In genomic region chr2:118812530-118812929, GRCh38 we compare ENCODE assay signal across 26 cellular contexts. TPM values are rescaled to one million over a fixed set of nuclear protein-coding genes. Genes with fewer than 3 reads are reported as not detected.
"Had no signal": no experiment of that assay in that cellular context is flagged by ENCODE, and none has a peak within 500 bp of the region (broad histone marks: within the 10 kb centered on the region; RNA-seq: fewer than 3 reads in every experiment).

No MANE protein-coding gene starts in this region.

- H3K4me3 ChIP-seq: dorsolateral prefrontal cortex, gastrocnemius medialis, heart right ventricle, mucosa of descending colon, ovary, right atrium auricular region, stomach had no signal

- H3K4me1 ChIP-seq: right atrium auricular region had no signal

- FAIRE-seq: endometrium, small intestine, urothelium cell line had no signal

- H3K36me3 ChIP-seq: gastrocnemius medialis, heart right ventricle, ovary, right atrium auricular region, stomach had no signal

- DNase-seq: cortex of kidney; dorsolateral prefrontal cortex; effector CD8-positive, alpha-beta T cell; gastrocnemius medialis; heart right ventricle; hypothalamus; immature natural killer cell; left colon; mucosa of descending colon; naive thymus-derived CD8-positive, alpha-beta T cell; nucleus accumbens; ovary; small intestine; stimulated activated CD4-positive, alpha-beta T cell treated with anti-CD3 and anti-CD28 coated beads, Interleukin-12 subunit alpha, Interleukin-12 subunit beta, amount 100 ng/mL, for 4 hours; stimulated activated naive CD4-positive, alpha-beta T cell; stomach; substantia nigra had no signal

- ATAC-seq: esophagus mucosa; gastrocnemius medialis; heart right ventricle; left colon; mucosa of descending colon; naive thymus-derived CD8-positive, alpha-beta T cell had no signal

- H3K27ac ChIP-seq: dorsolateral prefrontal cortex, gastrocnemius medialis, heart right ventricle, ovary, right atrium auricular region, stomach had no signal

- H3K27me3 ChIP-seq: gastrocnemius medialis, ovary, right atrium auricular region had no signal

- H3K9me3 ChIP-seq: gastrocnemius medialis, heart right ventricle, mucosa of descending colon, ovary, right atrium auricular region, stomach had no signal

RNA-seq across cellular contexts. Expression of gene EN1, which starts 34.9 kb away (rescaled TPM):
- total RNA-seq: fibroblast of lung; kidney epithelial cell; left colon; liver; lung microvascular endothelial cell; mucosa of descending colon; naive thymus-derived CD8-positive, alpha-beta T cell; ovary; right atrium auricular region; stomach had no signal
- polyA plus RNA-seq: fibroblast of lung; heart right ventricle; immature natural killer cell; liver; naive thymus-derived CD8-positive, alpha-beta T cell; neural cell; ovary; small intestine; stomach had no signal
